ENCODE assay signal across 8 cellular contexts in genomic region chr17:17416007-17416399, GRCh38.
A peak's percentile ranks its signal among the peaks of the same experiment; 100 is the strongest.
DNase-seq lines count a peak whose midpoint lies in the region; ATAC-seq lines count a peak whose summit lies in the region.

No MANE protein-coding gene starts in this region.

- no peaks in the 10 kb centered on the region for H3K27me3 ChIP-seq in iPS-20b (ENCODE audit: insufficient read depth, low read length)

- no peaks in the 10 kb centered on the region for H3K4me1 ChIP-seq in iPS-20b (ENCODE audit: insufficient read depth, low read length)

- peaks cover 20% of the 10 kb centered on the region for H3K4me1 Mint-ChIP-seq in activated naive CD8-positive, alpha-beta T cell (ENCODE audit: low read depth)

- no peaks in the 10 kb centered on the region for H3K36me3 Mint-ChIP-seq in activated naive CD8-positive, alpha-beta T cell

- no peak overlapping the region for H3K9ac ChIP-seq in iPS-20b (ENCODE audit: low read depth, low read length)

- H3K27me3 Mint-ChIP-seq in activated naive CD8-positive, alpha-beta T cell, result no peaks in the 10 kb centered on the region

- ATAC-seq in GM21423 (IDR thresholded peaks at IDR 0.05; ENCODE audit: unreplicated experiment) (no peak), HG02840 (IDR thresholded peaks at IDR 0.05; ENCODE audit: low FRiP score, unreplicated experiment) (no peak)

- no peaks in the 10 kb centered on the region; the same call in 1 of the 2 replicates for H3K9me3 ChIP-seq in iPS-20b (ENCODE audit: insufficient read depth, low read depth, low read length)

- H3K4me3 ChIP-seq in iPS-20b (ENCODE audit: low read length), result no peak overlapping the region

- H3K36me3 ChIP-seq in iPS-20b (ENCODE audit: insufficient read depth, low read depth, low read length), result no peaks in the 10 kb centered on the region

- H3K4me3 Mint-ChIP-seq in activated naive CD8-positive, alpha-beta T cell, result no peak overlapping the region

- peak overlapping the region; percentile 83 for H3K27ac Mint-ChIP-seq in activated naive CD8-positive, alpha-beta T cell

- H3K9me3 Mint-ChIP-seq in activated naive CD8-positive, alpha-beta T cell (ENCODE audit: low read depth), result no peaks in the 10 kb centered on the region

- peak overlapping the region; percentile 43 for H3K27ac ChIP-seq in iPS-20b (ENCODE audit: low read length)

- DNase-seq in AG20443 (ENCODE audit: low spot score) (peak; percentile 66), GM19240 (ENCODE audit: insufficient read length, low spot score) (peak; percentile 41), NCI-H510A treated with DMSO at 0.1 percent for 48 hours (lab: John Stamatoyannopoulos, UW) (peak; percentile 95), superior temporal gyrus (ENCODE audit: extremely low spot score) (peak; percentile 72)

Comparison
In these comparisons a context has a peak if more than half of its experiments do, and no peak if none do; other contexts are left out.
1. DNase-seq: peak in every context shown above with its lines; median percentile 95 in NCI-H510A treated with DMSO at 0.1 percent for 48 hours; 72 in superior temporal gyrus; 66 in AG20443; 41 in GM19240.